Comparison of ENCODE assay signal across 10 cellular contexts in genomic region chr5:13478831-13479465, GRCh38.
DNase-seq lines count a peak whose midpoint lies in the region; ATAC-seq and TF ChIP-seq lines count a peak whose summit lies in the region.
"Had no signal": no experiment of that assay in that cellular context is flagged by ENCODE, and none has a peak within 500 bp of the region (broad histone marks: within the 10 kb centered on the region; RNA-seq: fewer than 3 reads in every experiment).

No MANE protein-coding gene starts in this region.

- H3K9me3 ChIP-seq in HEK293 (ENCODE audit: control insufficient read depth, insufficient read depth, low read depth, low read length) (no peaks in the 10 kb centered on the region), liver (ENCODE audit: control insufficient read depth in 4 of 4, low read length in 3 of 4) (no peaks in the 10 kb centered on the region)
- H3K9me3 ChIP-seq: tibial nerve had no signal

- POLR2A ChIA-PET in HEK293 (lab: Yijun Ruan, JAX) = no interaction called here

- no peak overlapping the region for H3K4me3 ChIP-seq in HEK293 (ENCODE audit: low read depth, low read length)
- H3K4me3 ChIP-seq in brain microvascular endothelial cell (ENCODE audit: low read depth, low read length) = no peak overlapping the region
- H3K4me3 ChIP-seq in liver (ENCODE audit: low read depth in 1 of 3, low read length in 3 of 3) = no peak overlapping the region
- H3K4me3 ChIP-seq: tibial nerve had no signal

- H3K27me3 ChIP-seq in brain microvascular endothelial cell (replicated peaks) (no peaks in the 10 kb centered on the region), liver (ENCODE audit: control insufficient read depth in 4 of 4, insufficient read depth in 4 of 4, low read length in 3 of 4) (no peaks in the 10 kb centered on the region)
- H3K27me3 ChIP-seq: tibial nerve had no signal

- DNase-seq in Caki2 (ENCODE audit: low read depth) = peak; percentile 19
- peak; percentile 49 for DNase-seq in NCI-H510A (lab: John Stamatoyannopoulos, UW)
- DNase-seq in brain microvascular endothelial cell = peak; percentile 22
- no peak for DNase-seq in T-helper 9 cell
- no peak for DNase-seq in activated naive CD4-positive, alpha-beta T cell treated with anti-CD3 and anti-CD28 coated beads, Interleukin-2, amount 50 U/mL, for 72 hours (ENCODE audit: low spot score in 2 of 2)
- DNase-seq in NCI-H1436 treated with DMSO at 0.1 percent for 48 hours (lab: John Stamatoyannopoulos, UW) = no peak

- WGBS in liver = 30% methylated on average over 9 of the region's 9 CpGs

- in situ Hi-C loops in Caki2 (cut with HindIII; ENCODE audit: low pct_unique_long_range_greater_than_20kb, low sequenced_read_pairs) = no loop called here
- in situ Hi-C loops in brain microvascular endothelial cell (cut with HindIII; ENCODE audit: low pct_ligation_motif_present, low sequenced_read_pairs) = no loop called here

- peaks cover 4 to 16% of the 10 kb centered on the region in 2 donors for H3K9me3 Mint-ChIP-seq in activated naive CD4-positive, alpha-beta T cell treated with anti-CD3 and anti-CD28 coated beads, Interleukin-2, amount 50 U/mL, for 72 hours

- no peak overlapping the region for H3K27ac ChIP-seq in HEK293 (ENCODE audit: extremely low read depth, low read depth, low read length)
- H3K27ac ChIP-seq in brain microvascular endothelial cell = no peak overlapping the region
- no peak overlapping the region for H3K27ac ChIP-seq in liver (ENCODE audit: low read depth in 1 of 2, low read length in 2 of 2)
- H3K27ac ChIP-seq: HL-60, tibial nerve had no signal

- peak; percentile 84 to 87 for TF ChIP-seq RAD21 in liver (IDR thresholded peaks at IDR 0.05)

- no peaks in the 10 kb centered on the region for H3K36me3 ChIP-seq in HEK293 (ENCODE audit: control insufficient read depth in 2 of 2, insufficient read depth in 1 of 2, low read length in 2 of 2)
- no peaks in the 10 kb centered on the region for H3K36me3 ChIP-seq in brain microvascular endothelial cell (replicated peaks)
- H3K36me3 ChIP-seq in liver (ENCODE audit: control insufficient read depth in 4 of 4, insufficient read depth in 3 of 4, low read depth in 1 of 4, low read length in 3 of 4) = no peaks in the 10 kb centered on the region
- H3K36me3 ChIP-seq: tibial nerve had no signal

- CTCF ChIA-PET in HEK293 (lab: Yijun Ruan, JAX) = interaction anchor here (0.6 to 2.3 kb wide), 29 partner anchors 9 to 1868 kb away, joined by 3 to 9 read pairs (median 4); no protein-coding TSS in a partner anchor

- H3K4me1 ChIP-seq in HEK293 (ENCODE audit: control insufficient read depth, insufficient read depth, low read length) = no peaks in the 10 kb centered on the region
- no peaks in the 10 kb centered on the region for H3K4me1 ChIP-seq in liver (ENCODE audit: control insufficient read depth in 4 of 4, insufficient read depth in 4 of 4, low read length in 3 of 4)
- H3K4me1 ChIP-seq: tibial nerve had no signal

- H3K36me3 Mint-ChIP-seq in activated naive CD4-positive, alpha-beta T cell treated with anti-CD3 and anti-CD28 coated beads, Interleukin-2, amount 50 U/mL, for 72 hours = peaks cover 0 to 4% of the 10 kb centered on the region in 2 donors

- peak; percentile 28; the same call in 1 of the 2 replicates for TF ChIP-seq CTCF in HEK293 (tag by site-specific recombination; IDR thresholded peaks at IDR 0.05)
- TF ChIP-seq CTCF in brain microvascular endothelial cell (IDR thresholded peaks at IDR 0.05; ENCODE audit: low read depth, low read length, missing control alignments) = peak; percentile 69
- peak; percentile 49 for TF ChIP-seq CTCF in liver (IDR thresholded peaks at IDR 0.05; ENCODE audit: low read depth, low read length, missing input control)

- H3K9ac ChIP-seq in liver (ENCODE audit: low read depth in 1 of 2, low read length in 2 of 2) = no peak overlapping the region

- ATAC-seq in activated naive CD4-positive, alpha-beta T cell treated with anti-CD3 and anti-CD28 coated beads, Interleukin-2, amount 50 U/mL, for 72 hours = no peak

- H3K27ac Mint-ChIP-seq in activated naive CD4-positive, alpha-beta T cell treated with anti-CD3 and anti-CD28 coated beads, Interleukin-2, amount 50 U/mL, for 72 hours = no peak overlapping the region

TF ChIP-seq in HEK293, 187 proteins besides CTCF, POLR2A, EP300 and RAD21:
- TF ChIP-seq ZNF654 (tag by site-specific recombination; IDR thresholded peaks at IDR 0.05; ENCODE audit: low read depth) (peak; percentile 74), ZBTB49 (tag by site-specific recombination; IDR thresholded peaks at IDR 0.05; ENCODE audit: low read depth) (no peak)

TF ChIP-seq in liver, 16 proteins besides CTCF, POLR2A, EP300 and RAD21:
- TF ChIP-seq REST (IDR thresholded peaks at IDR 0.05) = no peak
- TF ChIP-seq FOXA1 (IDR thresholded peaks at IDR 0.05) = no peak
- TF ChIP-seq, protein P1, sequence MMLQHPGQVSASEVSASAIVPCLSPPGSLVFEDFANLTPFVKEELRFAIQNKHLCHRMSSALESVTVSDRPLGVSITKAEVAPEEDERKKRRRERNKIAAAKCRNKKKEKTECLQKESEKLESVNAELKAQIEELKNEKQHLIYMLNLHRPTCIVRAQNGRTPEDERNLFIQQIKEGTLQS (IDR thresholded peaks at IDR 0.05) = no peak
- no peak for TF ChIP-seq TAF1 (conservative IDR thresholded peaks at IDR 0.05)
- no peak for TF ChIP-seq EGR1 (IDR thresholded peaks at IDR 0.05; ENCODE audit: low read depth in 2 of 2)
- no peak for TF ChIP-seq SP1 (IDR thresholded peaks at IDR 0.05)
- TF ChIP-seq GABPA (IDR thresholded peaks at IDR 0.05 in 1 of 2, conservative IDR thresholded peaks at IDR 0.05 in 1 of 2) = no peak
- TF ChIP-seq RXRA (IDR thresholded peaks at IDR 0.05) = no peak
- no peak for TF ChIP-seq HNF4A (conservative IDR thresholded peaks at IDR 0.05)
- TF ChIP-seq, protein P2, sequence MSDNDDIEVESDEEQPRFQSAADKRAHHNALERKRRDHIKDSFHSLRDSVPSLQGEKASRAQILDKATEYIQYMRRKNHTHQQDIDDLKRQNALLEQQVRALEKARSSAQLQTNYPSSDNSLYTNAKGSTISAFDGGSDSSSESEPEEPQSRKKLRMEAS (IDR thresholded peaks at IDR 0.05) = no peak
- no peak for TF ChIP-seq HNF4G (IDR thresholded peaks at IDR 0.05)
- no peak for TF ChIP-seq YY1 (IDR thresholded peaks at IDR 0.05)
- no peak for TF ChIP-seq JUND (IDR thresholded peaks at IDR 0.05)
- TF ChIP-seq NR2F2 (IDR thresholded peaks at IDR 0.05) = no peak
- TF ChIP-seq, protein P3, sequence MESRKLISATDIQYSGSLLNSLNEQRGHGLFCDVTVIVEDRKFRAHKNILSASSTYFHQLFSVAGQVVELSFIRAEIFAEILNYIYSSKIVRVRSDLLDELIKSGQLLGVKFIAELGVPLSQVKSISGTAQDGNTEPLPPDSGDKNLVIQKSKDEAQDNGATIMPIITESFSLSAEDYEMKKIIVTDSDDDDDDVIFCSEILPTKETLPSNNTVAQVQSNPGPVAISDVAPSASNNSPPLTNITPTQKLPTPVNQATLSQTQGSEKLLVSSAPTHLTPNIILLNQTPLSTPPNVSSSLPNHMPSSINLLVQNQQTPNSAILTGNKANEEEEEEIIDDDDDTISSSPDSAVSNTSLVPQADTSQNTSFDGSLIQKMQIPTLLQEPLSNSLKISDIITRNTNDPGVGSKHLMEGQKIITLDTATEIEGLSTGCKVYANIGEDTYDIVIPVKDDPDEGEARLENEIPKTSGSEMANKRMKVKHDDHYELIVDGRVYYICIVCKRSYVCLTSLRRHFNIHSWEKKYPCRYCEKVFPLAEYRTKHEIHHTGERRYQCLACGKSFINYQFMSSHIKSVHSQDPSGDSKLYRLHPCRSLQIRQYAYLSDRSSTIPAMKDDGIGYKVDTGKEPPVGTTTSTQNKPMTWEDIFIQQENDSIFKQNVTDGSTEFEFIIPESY (IDR thresholded peaks at IDR 0.05) = no peak
TF ChIP-seq in liver: peak in this region for 0.

Comparison
In these comparisons a context has a peak if more than half of its experiments do, and no peak if none do; other contexts are left out.
1. DNase-seq: peak in Caki2 (single experiment), NCI-H510A (single experiment) and brain microvascular endothelial cell (single experiment); none in T-helper 9 cell (single experiment), activated naive CD4-positive, alpha-beta T cell treated with anti-CD3 and anti-CD28 coated beads, Interleukin-2, amount 50 U/mL, for 72 hours (0 of 2) and NCI-H1436 treated with DMSO at 0.1 percent for 48 hours (single experiment).
2. Peak in every context shown above with its lines, with median percentiles within 50 percentile points of each other: CTCF ChIP-seq.